Comparison of ENCODE assay signal across 8 cellular contexts in genomic region chr10:12350167-12350872, GRCh38. TPM values are rescaled to one million over a fixed set of nuclear protein-coding genes. Genes with fewer than 3 reads are reported as not detected.
A peak's percentile ranks its signal among the peaks of the same experiment; 100 is the strongest.
DNase-seq lines count a peak whose midpoint lies in the region; ATAC-seq and TF ChIP-seq lines count a peak whose summit lies in the region.

No MANE protein-coding gene starts in this region.

- H3K27ac ChIP-seq in Peyer's patch (peak overlapping the region; percentile 85 to 96 (median 88)), neutrophil (peak overlapping the region; percentile 97), urinary bladder (ENCODE audit: low read depth) (no peak overlapping the region)

- H3K27me3 ChIP-seq in Peyer's patch (no peaks in the 10 kb centered on the region), neutrophil (peaks cover 49% of the 10 kb centered on the region)

- no peaks in the 10 kb centered on the region for H3K9me3 Mint-ChIP-seq in HFFc6
- H3K9me3 Mint-ChIP-seq in activated naive CD4-positive, alpha-beta T cell treated with anti-CD3 and anti-CD28 coated beads, Interleukin-2, amount 10 ng/mL, durations not matched to agents 7 days and 5 days: no peaks in the 10 kb centered on the region

- no peak for TF ChIP-seq CTCF in HFFc6 (IDR thresholded peaks at IDR 0.05)
- TF ChIP-seq CTCF in Peyer's patch (IDR thresholded peaks at IDR 0.05): peak in 3 of 6 experiments; percentile 7 to 30 (median 25)
- peak; percentile 46 for TF ChIP-seq CTCF in neutrophil (IDR thresholded peaks at IDR 0.05)

- CTCF ChIA-PET in activated naive CD4-positive, alpha-beta T cell treated with anti-CD3 and anti-CD28 coated beads, Interleukin-2, amount 10 ng/mL, durations not matched to agents 7 days and 5 days (lab: Charles Lee): interaction anchor here (1.1 to 2.8 kb wide), 4 partner anchors 54 to 306 kb away, joined by 3 to 8 read pairs (median 4); no protein-coding TSS in a partner anchor

- H3K4me1 ChIP-seq in Peyer's patch (peaks cover 0 to 15% (median 4%) of the 10 kb centered on the region in 4 donors), neutrophil (ENCODE audit: control insufficient read depth in 1 of 2, insufficient read depth in 1 of 2, low read depth in 1 of 2, low read length in 1 of 2) (peaks cover 21 to 26% of the 10 kb centered on the region in 2 experiments), urinary bladder (ENCODE audit: insufficient read depth) (no peaks in the 10 kb centered on the region)

- peaks cover 12% of the 10 kb centered on the region for H3K27me3 Mint-ChIP-seq in HFFc6 (ENCODE audit: insufficient read depth)
- peaks cover 81% of the 10 kb centered on the region for H3K27me3 Mint-ChIP-seq in activated naive CD4-positive, alpha-beta T cell treated with anti-CD3 and anti-CD28 coated beads, Interleukin-2, amount 10 ng/mL, durations not matched to agents 7 days and 5 days

- peak overlapping the region; percentile 61; the same call in 1 of the 2 replicates for H3K27ac Mint-ChIP-seq in HFFc6
- peak overlapping the region; percentile 89 for H3K27ac Mint-ChIP-seq in activated naive CD4-positive, alpha-beta T cell treated with anti-CD3 and anti-CD28 coated beads, Interleukin-2, amount 10 ng/mL, durations not matched to agents 7 days and 5 days

- no peak for ATAC-seq in HG02840 (IDR thresholded peaks at IDR 0.05; ENCODE audit: low FRiP score, unreplicated experiment)

- peak in 1 of 2 donors; percentile 22 for TF ChIP-seq POLR2A in Peyer's patch (IDR thresholded peaks at IDR 0.05)

- H3K9me3 ChIP-seq in Peyer's patch (no peaks in the 10 kb centered on the region), neutrophil (no peaks in the 10 kb centered on the region)

- H3K4me3 ChIP-seq in Peyer's patch (peak overlapping the region; percentile 87 to 94 (median 92)), neutrophil (ENCODE audit: low read depth in 1 of 2, low read length in 1 of 2) (peak overlapping the region; percentile 92 to 97), urinary bladder (ENCODE audit: low read depth, low read length) (peak overlapping the region; percentile 89)

- H3K4me1 Mint-ChIP-seq in HFFc6 (ENCODE audit: low read depth): peaks cover 12% of the 10 kb centered on the region
- peaks cover 24% of the 10 kb centered on the region for H3K4me1 Mint-ChIP-seq in activated naive CD4-positive, alpha-beta T cell treated with anti-CD3 and anti-CD28 coated beads, Interleukin-2, amount 10 ng/mL, durations not matched to agents 7 days and 5 days

- H3K36me3 ChIP-seq in Peyer's patch (no peaks in the 10 kb centered on the region), neutrophil (no peaks in the 10 kb centered on the region), urinary bladder (ENCODE audit: insufficient read depth) (no peaks in the 10 kb centered on the region)

- no peaks in the 10 kb centered on the region for H3K36me3 Mint-ChIP-seq in HFFc6 (ENCODE audit: low read depth)
- H3K36me3 Mint-ChIP-seq in activated naive CD4-positive, alpha-beta T cell treated with anti-CD3 and anti-CD28 coated beads, Interleukin-2, amount 10 ng/mL, durations not matched to agents 7 days and 5 days: peaks cover 3% of the 10 kb centered on the region

- DNase-seq in ELF-1 (ENCODE audit: low read depth, low spot score) (peak; percentile 57), HFFc6 (no peak), Peyer's patch (peak; percentile 65 to 77 (median 72)), glomerular visceral epithelial cell (ENCODE audit: extremely low spot score) (peak; percentile 49)
- peak; percentile 69 for DNase-seq in activated naive CD4-positive, alpha-beta T cell treated with anti-CD3 and anti-CD28 coated beads, Interleukin-2, amount 10 ng/mL, durations not matched to agents 7 days and 5 days

- WGBS in urinary bladder: under 1% methylated on average over 47 of the region's 47 CpGs

- peak overlapping the region; percentile 92 for H3K4me3 Mint-ChIP-seq in HFFc6
- H3K4me3 Mint-ChIP-seq in activated naive CD4-positive, alpha-beta T cell treated with anti-CD3 and anti-CD28 coated beads, Interleukin-2, amount 10 ng/mL, durations not matched to agents 7 days and 5 days: peak overlapping the region; percentile 87

RNA-seq across cellular contexts. Expression of gene CAMK1D, which starts 1.0 kb away (rescaled TPM):
- total RNA-seq in HFFc6 (2021; fragmentation: NEBNext Ultra II Directional; extraction: Animal tissue kit (Norgen Biotek cat#: 25700)): 1 to 10 TPM in 2 of 6 experiments, under 1 TPM in 4; 0.34 to 1.4 (median 0.43) TPM
- total RNA-seq in Peyer's patch (10 to 100 TPM in 1 of 4 donors, 1 to 10 TPM in 3; 5.6 to 23.9 (median 7.4) TPM), urinary bladder (7.6 TPM)
- polyA plus RNA-seq in urinary bladder: 5.6 TPM
